Comparison of ENCODE assay signal across 2 cellular contexts in genomic region chr2:69917854-69918253, GRCh38.
TF ChIP-seq lines count a peak whose summit lies in the region.

No MANE protein-coding gene starts in this region.

TF ChIP-seq in GM12878, 131 proteins besides CTCF, POLR2A, EP300 and RAD21:
- TF ChIP-seq CBX3 (IDR thresholded peaks at IDR 0.05; ENCODE audit: borderline replicate concordance, low read depth): no peak
- no peak for TF ChIP-seq ZNF207 (IDR thresholded peaks at IDR 0.05; ENCODE audit: borderline replicate concordance)
- no peak for TF ChIP-seq TCF3 (IDR thresholded peaks at IDR 0.05; ENCODE audit: borderline replicate concordance, insufficient read depth, low read depth, low read length)
- no peak for TF ChIP-seq ESRRA (IDR thresholded peaks at IDR 0.05; ENCODE audit: low read length)
- TF ChIP-seq MEF2B (IDR thresholded peaks at IDR 0.05; ENCODE audit: partially characterized antibody, poor library complexity, severe bottlenecking): no peak
- TF ChIP-seq ELK1 (IDR thresholded peaks at IDR 0.05; ENCODE audit: low read depth, low read length): no peak
- TF ChIP-seq NKRF (conservative IDR thresholded peaks at IDR 0.05): no peak
- no peak for TF ChIP-seq GATAD2B (conservative IDR thresholded peaks at IDR 0.05; ENCODE audit: low read depth)
- no peak for TF ChIP-seq PAX5 (IDR thresholded peaks at IDR 0.05; ENCODE audit: borderline replicate concordance, low read depth, low read length)
- TF ChIP-seq PRDM15 (CRISPR knock-in tag; IDR thresholded peaks at IDR 0.05): no peak
- TF ChIP-seq ATF2 (IDR thresholded peaks at IDR 0.05; ENCODE audit: low read length): no peak
- no peak for TF ChIP-seq RFX5 (IDR thresholded peaks at IDR 0.05; ENCODE audit: low read depth, low read length)
- TF ChIP-seq SMC3 (IDR thresholded peaks at IDR 0.05; ENCODE audit: borderline replicate concordance, low read length): no peak
- TF ChIP-seq CEBPB (IDR thresholded peaks at IDR 0.05; ENCODE audit: borderline replicate concordance in 1 of 2, low read depth in 2 of 2, low read length in 2 of 2): no peak
- no peak for TF ChIP-seq PBX3 (IDR thresholded peaks at IDR 0.05; ENCODE audit: insufficient replicate concordance, low read depth, low read length)
- no peak for TF ChIP-seq SMAD5 (IDR thresholded peaks at IDR 0.05; ENCODE audit: low read depth)

TF ChIP-seq in HepG2, 621 proteins besides CTCF, POLR2A, EP300 and RAD21:
- TF ChIP-seq TEAD3 (CRISPR knock-in tag; optimal IDR thresholded peaks at IDR 0.05; ENCODE audit: borderline replicate concordance) (no peak), FOSL2 (CRISPR knock-in tag; IDR thresholded peaks at IDR 0.05) (peak; percentile 33; the same call in 1 of the 2 replicates)
